Comparison of ENCODE assay signal across 17 cellular contexts in genomic region chr1:234559917-234560676, GRCh38. TPM values are rescaled to one million over a fixed set of nuclear protein-coding genes. Genes with fewer than 3 reads are reported as not detected.
DNase-seq lines count a peak whose midpoint lies in the region; ATAC-seq, FAIRE-seq and TF ChIP-seq lines count a peak whose summit lies in the region.
"Had no signal": no experiment of that assay in that cellular context is flagged by ENCODE, and none has a peak within 500 bp of the region (broad histone marks: within the 10 kb centered on the region; RNA-seq: fewer than 3 reads in every experiment).

No MANE protein-coding gene starts in this region.

- peak overlapping the region; percentile 71 for H3K27ac Mint-ChIP-seq in neural crest cell (ENCODE audit: unreplicated experiment)
- no peak overlapping the region for H3K27ac Mint-ChIP-seq in activated naive CD8-positive, alpha-beta T cell treated with anti-CD3 and anti-CD28 coated beads, Interleukin-2, amount 50 U/mL, for 24 hours
- H3K27ac Mint-ChIP-seq: CD14-positive monocyte had no signal

- no peak overlapping the region for H3K4ac ChIP-seq in H1 (replicated peaks; ENCODE audit: insufficient read length, low read depth, low read length)

- peak overlapping the region; percentile 53 for H3K4me2 ChIP-seq in HepG2 (ENCODE audit: low read depth, low read length)
- no peak overlapping the region for H3K4me2 ChIP-seq in H1 (ENCODE audit: insufficient read depth in 1 of 2, low read depth in 2 of 2, low read length in 2 of 2)

- H3K36me3 ChIP-seq in HepG2 (replicated peaks in 1 of 2; ENCODE audit: control insufficient read depth in 1 of 2, insufficient read depth in 2 of 2, low read length in 2 of 2) (no peaks in the 10 kb centered on the region), right lobe of liver (no peaks in the 10 kb centered on the region), H1 (ENCODE audit: control insufficient read depth in 2 of 4, insufficient read depth in 4 of 4, low read length in 3 of 4) (no peaks in the 10 kb centered on the region), thyroid gland (no peaks in the 10 kb centered on the region)
- H3K36me3 ChIP-seq: Peyer's patch, SJSA1 had no signal

- DNase-seq in HepG2 (ENCODE audit: low spot score): no peak
- no peak for DNase-seq in right lobe of liver
- no peak for DNase-seq in H1 (ENCODE audit: low read depth in 1 of 2, low spot score in 2 of 2)
- no peak for DNase-seq in neural crest cell (ENCODE audit: low read depth, low spot score)
- no peak for DNase-seq in SHP77 (lab: John Stamatoyannopoulos, UW)
- no peak for DNase-seq in thyroid gland
- DNase-seq in activated naive CD8-positive, alpha-beta T cell treated with anti-CD3 and anti-CD28 coated beads, Interleukin-2, amount 50 U/mL, for 24 hours: no peak
- DNase-seq: GDM1, NCI-H1436 treated with DMSO at 0.1 percent for 48 hours, NCI-H524, NCI-H82, Peyer's patch had no signal

- no peaks in the 10 kb centered on the region for H3K27me3 ChIP-seq in HepG2 (ENCODE audit: control insufficient read depth in 1 of 2, insufficient read depth in 2 of 2, low read length in 2 of 2)
- no peaks in the 10 kb centered on the region for H3K27me3 ChIP-seq in right lobe of liver
- H3K27me3 ChIP-seq in H1 (replicated peaks in 1 of 4; ENCODE audit: control insufficient read depth in 3 of 4, extremely low read depth in 1 of 4, insufficient read depth in 3 of 4, low read length in 3 of 4): no peaks in the 10 kb centered on the region
- no peaks in the 10 kb centered on the region for H3K27me3 ChIP-seq in thyroid gland
- H3K27me3 ChIP-seq: Peyer's patch, SJSA1 had no signal

- H3K9ac ChIP-seq in HepG2 (ENCODE audit: insufficient read depth, low read depth, low read length): no peak overlapping the region
- no peak overlapping the region for H3K9ac ChIP-seq in H1 (replicated peaks in 1 of 4; ENCODE audit: extremely low read depth in 1 of 4, low read depth in 3 of 4, low read length in 3 of 4)

- H3K9me3 Mint-ChIP-seq in neural crest cell: peaks cover 2% of the 10 kb centered on the region
- no peaks in the 10 kb centered on the region for H3K9me3 Mint-ChIP-seq in activated naive CD8-positive, alpha-beta T cell treated with anti-CD3 and anti-CD28 coated beads, Interleukin-2, amount 50 U/mL, for 24 hours
- H3K9me3 Mint-ChIP-seq: CD14-positive monocyte had no signal

- intact Hi-C loops in HepG2 (cut with micrococcal nuclease; ENCODE audit: unreplicated experiment) (loop anchor here (5.0 kb wide), 1 partner anchor 58 kb away; no protein-coding TSS in a partner anchor), right lobe of liver (cut with DNase I) (no loop called here), thyroid gland (cut with DNase I) (no loop called here)

- H2AK5ac ChIP-seq in H1 (ENCODE audit: low read depth, low read length): no peak overlapping the region

- TF ChIP-seq CTCF in HepG2 (CRISPR knock-in tag; IDR thresholded peaks at IDR 0.05) (no peak), right lobe of liver (IDR thresholded peaks at IDR 0.05) (no peak), H1 (IDR thresholded peaks at IDR 0.05; ENCODE audit: control extremely low read depth in 1 of 3, insufficient read depth in 1 of 3, low read depth in 1 of 3, low read length in 3 of 3) (no peak), neural crest cell (conservative IDR thresholded peaks at IDR 0.05) (no peak), thyroid gland (IDR thresholded peaks at IDR 0.05) (no peak)

- no peak for FAIRE-seq in HepG2 (lab: Jason Lieb, UNC)
- no peak for FAIRE-seq in H1 (lab: Jason Lieb, UNC)
- FAIRE-seq: D721Med, GM19239 had no signal

- no peak overlapping the region for H3K56ac ChIP-seq in H1 (replicated peaks; ENCODE audit: insufficient read length, low read depth, low read length)

- POLR2A ChIA-PET in HepG2 (lab: Yijun Ruan, JAX): interaction anchor here (1.1 to 1.9 kb wide), 3 partner anchors 14 to 40 kb away, joined by 5 to 8 read pairs (median 6); no protein-coding TSS in a partner anchor
- POLR2A ChIA-PET in H1 (lab: Charles Lee; ENCODE audit: partially characterized antibody): interaction anchor here (0.7 kb wide), 1 partner anchor 29 kb away, joined by 3 read pairs; no protein-coding TSS in a partner anchor

- H3K14ac ChIP-seq in H1 (ENCODE audit: insufficient read length): no peak overlapping the region

- in situ Hi-C loops in HepG2 (cut with HindIII; ENCODE audit: extremely low pct_ligation_motif_present, low pct_unique_long_range_greater_than_20kb): no loop called here

- no peak for TF ChIP-seq POLR2A in HepG2 (IDR thresholded peaks at IDR 0.05; ENCODE audit: insufficient read depth in 1 of 2, low read depth in 2 of 2, low read length in 2 of 2)
- no peak for TF ChIP-seq POLR2A in right lobe of liver (IDR thresholded peaks at IDR 0.05)
- TF ChIP-seq POLR2A in H1 (IDR thresholded peaks at IDR 0.05; ENCODE audit: control extremely low read depth in 1 of 2, low read depth in 2 of 2, low read length in 2 of 2): no peak
- no peak for TF ChIP-seq POLR2A in thyroid gland (IDR thresholded peaks at IDR 0.05)

- no peak overlapping the region for H2BK15ac ChIP-seq in H1 (ENCODE audit: low read length)

- WGBS in HepG2 (ENCODE audit: low lambda C conversion rate): 67% methylated on average over 10 of the region's 13 CpGs
- 95% methylated on average over 6 of the region's 13 CpGs for WGBS in right lobe of liver (ENCODE audit: insufficient coverage, low coverage, low lambda C conversion rate, missing lambda C conversion rate)
- WGBS in H1 (ENCODE audit: extremely low coverage in 1 of 2, insufficient coverage in 1 of 2, insufficient read length in 1 of 2, insufficient replicate concordance in 2 of 2, low coverage in 1 of 2, low lambda C conversion rate in 2 of 2, missing lambda C conversion rate in 1 of 2), 2 experiments: 90% methylated on average over 13 of the region's 13 CpGs; no CpG with 5 or more reads in 1 of the 2 experiments
- WGBS in thyroid gland, 2 donors: 89 to 93% methylated on average over 10 to 13 of the region's 13 CpGs

- TF ChIP-seq EP300 in HepG2 (IDR thresholded peaks at IDR 0.05; ENCODE audit: low read depth in 2 of 2, low read length in 2 of 2) (no peak), HepG2 (CRISPR knock-in tag; IDR thresholded peaks at IDR 0.05; ENCODE audit: borderline replicate concordance) (no peak), H1 (IDR thresholded peaks at IDR 0.05; ENCODE audit: borderline replicate concordance in 1 of 2, low read depth in 2 of 2, low read length in 2 of 2) (no peak)

- CTCF ChIA-PET in HepG2 (lab: Yijun Ruan, JAX; ENCODE audit: low intra/inter-chr PET ratio, low total read pairs): no interaction called here
- CTCF ChIA-PET in H1 (lab: Charles Lee; ENCODE audit: partially characterized antibody): interaction anchor here (1.5 to 1.7 kb wide), 2 partner anchors 11 to 14 kb away, joined by 3 to 5 read pairs; no protein-coding TSS in a partner anchor

- H4K8ac ChIP-seq in H1 (ENCODE audit: extremely low read depth, insufficient read depth, low read length): peak overlapping the region; percentile 1; the same call in 1 of the 2 replicates

- H3K4me1 ChIP-seq in HepG2 (ENCODE audit: insufficient read depth, low read length) (peaks cover 78% of the 10 kb centered on the region), right lobe of liver (no peaks in the 10 kb centered on the region), H1 (replicated peaks in 1 of 4; ENCODE audit: control insufficient read depth in 3 of 4, insufficient read depth in 4 of 4, low read length in 3 of 4) (no peaks in the 10 kb centered on the region), thyroid gland (peaks cover 4 to 5% of the 10 kb centered on the region in 2 donors)
- H3K4me1 ChIP-seq: Peyer's patch had no signal

- no peak; the same call in 2 of the 3 replicates for ATAC-seq in HepG2
- ATAC-seq in right lobe of liver: no peak
- no peak for ATAC-seq in HG03039 (IDR thresholded peaks at IDR 0.05; ENCODE audit: unreplicated experiment)
- ATAC-seq in activated naive CD8-positive, alpha-beta T cell treated with anti-CD3 and anti-CD28 coated beads, Interleukin-2, amount 50 U/mL, for 24 hours: no peak

- H3K18ac ChIP-seq in H1 (ENCODE audit: extremely low read depth, low read length): no peak overlapping the region

- H2BK5ac ChIP-seq in H1 (ENCODE audit: low read depth, low read length): no peak overlapping the region

- no peaks in the 10 kb centered on the region for H3K27me3 Mint-ChIP-seq in neural crest cell (ENCODE audit: low read depth)
- no peaks in the 10 kb centered on the region for H3K27me3 Mint-ChIP-seq in activated naive CD8-positive, alpha-beta T cell treated with anti-CD3 and anti-CD28 coated beads, Interleukin-2, amount 50 U/mL, for 24 hours

- H3K36me3 Mint-ChIP-seq in neural crest cell (ENCODE audit: low read depth): no peaks in the 10 kb centered on the region
- H3K36me3 Mint-ChIP-seq in activated naive CD8-positive, alpha-beta T cell treated with anti-CD3 and anti-CD28 coated beads, Interleukin-2, amount 50 U/mL, for 24 hours (ENCODE audit: low read depth): no peaks in the 10 kb centered on the region
- H3K36me3 Mint-ChIP-seq: CD14-positive monocyte had no signal

- H4K20me1 ChIP-seq in HepG2 (ENCODE audit: insufficient read depth, low read length): no peaks in the 10 kb centered on the region
- H4K20me1 ChIP-seq in H1 (replicated peaks in 1 of 2; ENCODE audit: control insufficient read depth in 1 of 2, insufficient read depth in 2 of 2, low read length in 2 of 2): no peaks in the 10 kb centered on the region

- no peak overlapping the region for H4K5ac ChIP-seq in H1 (ENCODE audit: insufficient read length, low read depth, low read length)

- H4K91ac ChIP-seq in H1 (replicated peaks; ENCODE audit: insufficient read length, low read length): no peak overlapping the region

- H3K79me2 ChIP-seq in HepG2 (ENCODE audit: insufficient read depth, low read length) (no peaks in the 10 kb centered on the region), H1 (ENCODE audit: control insufficient read depth in 1 of 2, insufficient read depth in 2 of 2, low read length in 2 of 2) (no peaks in the 10 kb centered on the region)

- H3K4me3 ChIP-seq in HepG2 (replicated peaks in 1 of 3; ENCODE audit: insufficient read depth in 1 of 3, low read depth in 2 of 3, low read length in 3 of 3) (peak overlapping the region in 1 of 3 experiments; percentile 23; a peak in 1 of 6 replicates), right lobe of liver (no peak overlapping the region), H1 (ENCODE audit: extremely low read depth in 1 of 4, insufficient read depth in 2 of 4, low read depth in 3 of 4, low read length in 4 of 4) (no peak overlapping the region), thyroid gland (replicated peaks in 1 of 3) (no peak overlapping the region)
- H3K4me3 ChIP-seq: Peyer's patch, SJSA1 had no signal

- H3K79me1 ChIP-seq in H1 (ENCODE audit: low read depth, low read length): no peaks in the 10 kb centered on the region

- TF ChIP-seq RAD21 in HepG2 (CRISPR knock-in tag; IDR thresholded peaks at IDR 0.05) (no peak), H1 (IDR thresholded peaks at IDR 0.05 in 1 of 2, conservative IDR thresholded peaks at IDR 0.05 in 1 of 2; ENCODE audit: low read depth in 2 of 2, low read length in 2 of 2) (no peak)

- H2BK120ac ChIP-seq in H1 (replicated peaks; ENCODE audit: low read depth, low read length): no peak overlapping the region

- H2AFZ ChIP-seq in HepG2 (ENCODE audit: low read length) (no peak overlapping the region), H1 (ENCODE audit: low read length) (no peak overlapping the region)

- H3K4me1 Mint-ChIP-seq in neural crest cell: peaks cover 22% of the 10 kb centered on the region
- no peaks in the 10 kb centered on the region for H3K4me1 Mint-ChIP-seq in activated naive CD8-positive, alpha-beta T cell treated with anti-CD3 and anti-CD28 coated beads, Interleukin-2, amount 50 U/mL, for 24 hours

- H3K4me3 Mint-ChIP-seq in neural crest cell: no peak overlapping the region
- no peak overlapping the region for H3K4me3 Mint-ChIP-seq in activated naive CD8-positive, alpha-beta T cell treated with anti-CD3 and anti-CD28 coated beads, Interleukin-2, amount 50 U/mL, for 24 hours
- H3K4me3 Mint-ChIP-seq: CD14-positive monocyte had no signal

- no peak overlapping the region for H3K23ac ChIP-seq in H1 (ENCODE audit: insufficient read length)

- no peaks in the 10 kb centered on the region for H3K23me2 ChIP-seq in H1 (ENCODE audit: low read depth, low read length)

- BruUV-seq in HepG2 (replicated peaks; lab: Mats Ljungman, UMichigan): no TSS peak

- H3K27ac ChIP-seq in HepG2 (ENCODE audit: extremely low read length, insufficient read depth, low read length) (no peak overlapping the region), right lobe of liver (no peak overlapping the region), H1 (ENCODE audit: low read depth, low read length) (no peak overlapping the region), thyroid gland (no peak overlapping the region)
- H3K27ac ChIP-seq: Peyer's patch, SJSA1 had no signal

- H2BK20ac ChIP-seq in H1 (ENCODE audit: low read length): no peak overlapping the region

- H2BK12ac ChIP-seq in H1 (ENCODE audit: low read depth, low read length): no peak overlapping the region

- H3K9me3 ChIP-seq in HepG2 (ENCODE audit: low read length) (no peaks in the 10 kb centered on the region), right lobe of liver (no peaks in the 10 kb centered on the region), H1 (ENCODE audit: insufficient read depth in 2 of 2, low read depth in 1 of 2, low read length in 1 of 2) (no peaks in the 10 kb centered on the region), thyroid gland (no peaks in the 10 kb centered on the region)
- H3K9me3 ChIP-seq: Peyer's patch, SJSA1 had no signal

RNA-seq across cellular contexts. Expression of gene IRF2BP2, which starts 49.9 kb away (rescaled TPM):
- total RNA-seq in HepG2 (2016; rRNA removed; fragmentation: Illumina TruSeq; extraction: Trizol) (127 and 147 TPM in 2 replicates), right lobe of liver (10 to 100 TPM; 35.3 to 93.2 (median 56.8) TPM), neural crest cell (55.6 and 59.9 TPM in 2 replicates), thyroid gland (100 to 1,000 TPM; 106 to 125 (median 115) TPM)
- 25.1 and 26.8 TPM in 2 replicates for total RNA-seq in HepG2 (2016; cell fraction: cytosol; rRNA removed; fragmentation: Illumina TruSeq; extraction: Trizol; ENCODE audit: low read depth)
- 104 and 154 TPM in 2 replicates for total RNA-seq in HepG2 (2016; cell fraction: insoluble cytoplasmic fraction; rRNA removed; fragmentation: Illumina TruSeq; extraction: Trizol)
- total RNA-seq in HepG2 (2016; cell fraction: membrane; rRNA removed; fragmentation: Illumina TruSeq; extraction: Trizol): 85.2 and 85.5 TPM in 2 replicates
- 132 and 141 TPM in 2 replicates for total RNA-seq in HepG2 (2016; cell fraction: nucleus; rRNA removed; fragmentation: Illumina TruSeq; extraction: Trizol)
- polyA plus RNA-seq in HepG2 (2011; rRNA removed) (140 and 180 TPM in 2 replicates), H1 (2011; rRNA removed) (24.9 and 36.0 TPM in 2 replicates)
- 82.1 and 111 TPM in 2 replicates for polyA plus RNA-seq in HepG2 (2011; cell fraction: cytosol; rRNA removed)
- polyA plus RNA-seq in HepG2 (2011; cell fraction: nucleus; rRNA removed): 491 and 557 TPM in 2 replicates
- polyA plus RNA-seq in HepG2 (2012): 136 and 153 TPM in 2 replicates
- 22.4 and 23.1 TPM in 2 replicates for polyA plus RNA-seq in HepG2 (2016; cell fraction: cytosol; fragmentation: Illumina TruSeq; extraction: Trizol; ENCODE audit: low read depth)
- 127 and 168 TPM in 2 replicates for polyA plus RNA-seq in HepG2 (2016; cell fraction: insoluble cytoplasmic fraction; fragmentation: Illumina TruSeq; extraction: Trizol; ENCODE audit: low read depth)
- 58.5 and 65.6 TPM in 2 replicates for polyA plus RNA-seq in HepG2 (2016; cell fraction: membrane; fragmentation: Illumina TruSeq; extraction: Trizol; ENCODE audit: low read depth)
- 293 and 322 TPM in 2 replicates for polyA plus RNA-seq in HepG2 (2016; cell fraction: nucleus; fragmentation: Illumina TruSeq; extraction: Trizol; ENCODE audit: insufficient read depth, low read depth)
- 43.4 and 196 TPM in 2 replicates for polyA minus RNA-seq in HepG2 (2011; rRNA and poly(A)+ RNA removed; ENCODE audit: low replicate concordance)
- 155 and 170 TPM in 2 replicates for polyA minus RNA-seq in HepG2 (2011; cell fraction: cytosol; rRNA and poly(A)+ RNA removed)
- polyA minus RNA-seq in HepG2 (2011; cell fraction: nucleus; rRNA and poly(A)+ RNA removed): 115 and 118 TPM in 2 replicates
- total RNA-seq in H1 (2021; fragmentation: NEBNext Ultra II Directional; extraction: Animal tissue kit (Norgen Biotek cat#: 25700)): 67.5 and 68.9 TPM in 2 replicates
- 14.9 TPM for polyA plus RNA-seq in H1 (2011; cell fraction: cytosol; rRNA removed)
- 108 TPM for polyA plus RNA-seq in H1 (2011; cell fraction: nucleus; rRNA removed)
- 22.9 to 44.8 TPM (median 38.6 TPM) in 4 replicates for polyA plus RNA-seq in H1 (2012, experiment 1 of 2)
- 26.3 TPM for polyA plus RNA-seq in H1 (2012, experiment 2 of 2)
- 31.8 TPM for polyA plus RNA-seq in H1 (2013, experiment 1 of 2)
- 31.3 TPM for polyA plus RNA-seq in H1 (2013, experiment 2 of 2)
- polyA minus RNA-seq in H1 (2011; rRNA and poly(A)+ RNA removed): 22.1 and 38.7 TPM in 2 replicates
- 41.8 TPM for polyA minus RNA-seq in H1 (2011; cell fraction: cytosol; rRNA and poly(A)+ RNA removed)
- 37.3 TPM for polyA minus RNA-seq in H1 (2011; cell fraction: nucleus; rRNA and poly(A)+ RNA removed)
